ENCODE assay signal across 22 cellular contexts in genomic region chr19:41159861-41160260, GRCh38. TPM values are rescaled to one million over a fixed set of nuclear protein-coding genes. Genes with fewer than 3 reads are reported as not detected.
"Had no signal": no experiment of that assay in that cellular context is flagged by ENCODE, and none has a peak within 500 bp of the region (broad histone marks: within the 10 kb centered on the region; RNA-seq: fewer than 3 reads in every experiment).

No MANE protein-coding gene starts in this region.

- H3K4me3 ChIP-seq: cardiac muscle cell, esophagus squamous epithelium, lower lobe of right lung, sigmoid colon had no signal

- H3K9me3 ChIP-seq: lower lobe of right lung, sigmoid colon had no signal

- H3K36me3 ChIP-seq: cardiac muscle cell, esophagus squamous epithelium, lower lobe of right lung, sigmoid colon had no signal

- H3K4me1 ChIP-seq: esophagus squamous epithelium, lower lobe of right lung, sigmoid colon had no signal

- DNase-seq: activated CD4-positive, alpha-beta T cell treated with anti-CD3 and anti-CD28 coated beads, Interleukin-2, amount 50 U/mL, for 48 hours; activated T-cell treated with anti-CD3 and anti-CD28 coated beads for 4 hours; amniotic stem cell; dermis blood vessel endothelial cell; effector memory CD4-positive, alpha-beta T cell; esophagus squamous epithelium; foreskin fibroblast; hippocampal formation; lower lobe of right lung; midbrain; occipital lobe; posterior cingulate gyrus; sigmoid colon; stimulated activated naive B cell treated with anti-CD40 and anti-IgM and Interleukin-4, amounts not matched to agents 10 μg/mL and 1 μg/mL and 100 μg/mL, for 72 hours had no signal

- H3K27ac ChIP-seq: cardiac muscle cell, esophagus squamous epithelium, lower lobe of right lung, sigmoid colon had no signal

- H3K27me3 ChIP-seq: cardiac muscle cell, esophagus squamous epithelium, sigmoid colon had no signal

- ATAC-seq: stimulated activated naive B cell treated with anti-CD40 and anti-IgM and Interleukin-4, amounts not matched to agents 10 μg/mL and 1 μg/mL and 100 μg/mL, for 72 hours had no signal

RNA-seq across cellular contexts. Expression of gene CYP2S1, which starts 33.2 kb away (rescaled TPM):
- total RNA-seq: chondrocyte, myocyte had no signal
- polyA plus RNA-seq: neural cell had no signal

RNA-seq across cellular contexts. Expression of gene CYP2F1, which starts 45.6 kb away (rescaled TPM):
- total RNA-seq: activated T-helper 1 cell treated with anti-CD3 and anti-CD28 coated beads, Interleukin-12 subunit alpha, Interleukin-12 subunit beta, Interleukin-2, Interleukin-4 antibody, amounts not matched to agents 30 ng/mL and 10 ng/mL and 1 ng/mL, durations not matched to agents 14 hours and 24 hours and 36 hours; cardiac muscle cell; chondrocyte; dermis blood vessel endothelial cell; endothelial cell of umbilical vein; myocyte; occipital lobe; renal cortical epithelial cell; sigmoid colon; ureter had no signal
- polyA plus RNA-seq: cardiac muscle cell, endothelial cell of umbilical vein, neural cell, sigmoid colon had no signal
